In genomic region chr15:82942691-82943090, GRCh38 we compare ENCODE assay signal across 2 cellular contexts.
TF ChIP-seq lines count a peak whose summit lies in the region.

No MANE protein-coding gene starts in this region.

TF ChIP-seq in A549, 52 proteins besides CTCF, POLR2A, EP300 and RAD21 (continued from another document):
- TF ChIP-seq REST (IDR thresholded peaks at IDR 0.05) (no peak), EHMT2 (IDR thresholded peaks at IDR 0.05; ENCODE audit: low read depth) (no peak), EHF (CRISPR knock-in tag; IDR thresholded peaks at IDR 0.05) (no peak), CBX8 (IDR thresholded peaks at IDR 0.05) (no peak), MYC (IDR thresholded peaks at IDR 0.05; ENCODE audit: borderline replicate concordance, low read length) (no peak), CBX2 (IDR thresholded peaks at IDR 0.05; ENCODE audit: borderline replicate concordance, low read depth) (no peak)

TF ChIP-seq in liver, 16 proteins besides CTCF, POLR2A, EP300 and RAD21 (continued from another document):
- no peak for TF ChIP-seq REST (IDR thresholded peaks at IDR 0.05)
- TF ChIP-seq HNF4G (IDR thresholded peaks at IDR 0.05), result no peak
- peak; percentile 81 for TF ChIP-seq YY1 (IDR thresholded peaks at IDR 0.05)
- TF ChIP-seq RXRA (IDR thresholded peaks at IDR 0.05), result peak in 1 of 2 donors; percentile 83
- TF ChIP-seq SP1 (IDR thresholded peaks at IDR 0.05), result peak; percentile 12
- peak; percentile 26 for TF ChIP-seq MAX (IDR thresholded peaks at IDR 0.05)
- TF ChIP-seq TAF1 (conservative IDR thresholded peaks at IDR 0.05), result no peak
- peak; percentile 60 for TF ChIP-seq FOXA2 (IDR thresholded peaks at IDR 0.05)
- TF ChIP-seq NR2F2 (IDR thresholded peaks at IDR 0.05), result no peak
